1 cellular context compared by ENCODE assay signal in the genomic region with DNA sequence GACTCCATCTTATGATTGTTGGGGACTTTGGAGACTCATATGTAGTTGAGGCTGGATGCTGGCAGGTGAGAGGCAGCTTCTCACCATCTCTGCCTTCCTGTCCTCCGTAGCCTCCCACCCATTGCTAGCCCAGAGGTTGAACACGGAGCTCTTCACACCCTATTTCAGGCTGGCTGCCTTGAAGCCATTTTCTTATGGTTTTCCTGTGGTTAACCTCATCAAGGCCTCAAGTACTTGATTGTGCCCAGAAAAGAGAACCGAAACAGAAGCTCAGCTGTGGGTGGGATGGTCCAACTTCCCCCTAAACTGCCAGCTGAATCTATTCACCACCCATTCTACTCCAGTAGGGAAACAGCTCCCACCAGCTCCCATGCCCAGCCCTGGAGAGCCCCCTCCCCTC.
TF ChIP-seq lines count a peak whose summit lies in the region.

No MANE protein-coding gene starts in this region.

TF ChIP-seq in GM12878, 131 proteins besides CTCF, POLR2A, EP300 and RAD21 (continued from another document and continues in another):
- TF ChIP-seq, protein P1, sequence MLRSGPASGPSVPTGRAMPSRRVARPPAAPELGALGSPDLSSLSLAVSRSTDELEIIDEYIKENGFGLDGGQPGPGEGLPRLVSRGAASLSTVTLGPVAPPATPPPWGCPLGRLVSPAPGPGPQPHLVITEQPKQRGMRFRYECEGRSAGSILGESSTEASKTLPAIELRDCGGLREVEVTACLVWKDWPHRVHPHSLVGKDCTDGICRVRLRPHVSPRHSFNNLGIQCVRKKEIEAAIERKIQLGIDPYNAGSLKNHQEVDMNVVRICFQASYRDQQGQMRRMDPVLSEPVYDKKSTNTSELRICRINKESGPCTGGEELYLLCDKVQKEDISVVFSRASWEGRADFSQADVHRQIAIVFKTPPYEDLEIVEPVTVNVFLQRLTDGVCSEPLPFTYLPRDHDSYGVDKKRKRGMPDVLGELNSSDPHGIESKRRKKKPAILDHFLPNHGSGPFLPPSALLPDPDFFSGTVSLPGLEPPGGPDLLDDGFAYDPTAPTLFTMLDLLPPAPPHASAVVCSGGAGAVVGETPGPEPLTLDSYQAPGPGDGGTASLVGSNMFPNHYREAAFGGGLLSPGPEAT (IDR thresholded peaks at IDR 0.05; ENCODE audit: low read depth): peak; percentile 91
- peak; percentile 55 for TF ChIP-seq ATF7 (IDR thresholded peaks at IDR 0.05; ENCODE audit: low read depth)
- TF ChIP-seq SUPT20H (IDR thresholded peaks at IDR 0.05; ENCODE audit: borderline replicate concordance, control insufficient read depth, low read depth, low read length): no peak
- TF ChIP-seq POLR2AphosphoS5 (IDR thresholded peaks at IDR 0.05; ENCODE audit: low read length): no peak
- no peak for TF ChIP-seq SMAD5 (IDR thresholded peaks at IDR 0.05; ENCODE audit: low read depth)
- no peak for TF ChIP-seq ESRRA (IDR thresholded peaks at IDR 0.05; ENCODE audit: low read length)
- TF ChIP-seq SP1 (IDR thresholded peaks at IDR 0.05; ENCODE audit: low read depth, low read length): peak; percentile 56
- TF ChIP-seq BHLHE40 (IDR thresholded peaks at IDR 0.05; ENCODE audit: borderline replicate concordance in 1 of 2, low read depth in 2 of 2, low read length in 1 of 2): peak; percentile 84
- TF ChIP-seq, protein P2, sequence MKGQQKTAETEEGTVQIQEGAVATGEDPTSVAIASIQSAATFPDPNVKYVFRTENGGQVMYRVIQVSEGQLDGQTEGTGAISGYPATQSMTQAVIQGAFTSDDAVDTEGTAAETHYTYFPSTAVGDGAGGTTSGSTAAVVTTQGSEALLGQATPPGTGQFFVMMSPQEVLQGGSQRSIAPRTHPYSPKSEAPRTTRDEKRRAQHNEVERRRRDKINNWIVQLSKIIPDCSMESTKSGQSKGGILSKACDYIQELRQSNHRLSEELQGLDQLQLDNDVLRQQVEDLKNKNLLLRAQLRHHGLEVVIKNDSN (IDR thresholded peaks at IDR 0.05; ENCODE audit: borderline replicate concordance, extremely low read length, insufficient read depth, low read depth, low read length): no peak
- peak; percentile 96 for TF ChIP-seq IRF4 (IDR thresholded peaks at IDR 0.05; ENCODE audit: low read depth, low read length)
- no peak for TF ChIP-seq JUNB (IDR thresholded peaks at IDR 0.05)
- TF ChIP-seq MEF2A (IDR thresholded peaks at IDR 0.05; ENCODE audit: insufficient read depth, low read depth, low read length): peak; percentile 89
- TF ChIP-seq FOXM1 (IDR thresholded peaks at IDR 0.05; ENCODE audit: low read depth, low read length): peak; percentile 93
- TF ChIP-seq TBL1XR1 (IDR thresholded peaks at IDR 0.05; ENCODE audit: low read depth, low read length): peak; percentile 92
- TF ChIP-seq TCF7 (IDR thresholded peaks at IDR 0.05; ENCODE audit: borderline replicate concordance): peak; percentile 99
- no peak for TF ChIP-seq TAF1 (IDR thresholded peaks at IDR 0.05; ENCODE audit: borderline replicate concordance, low read depth, low read length)
- no peak for TF ChIP-seq RAD51 (IDR thresholded peaks at IDR 0.05)
- no peak for TF ChIP-seq NR2C1 (IDR thresholded peaks at IDR 0.05)
- TF ChIP-seq, protein P3, sequence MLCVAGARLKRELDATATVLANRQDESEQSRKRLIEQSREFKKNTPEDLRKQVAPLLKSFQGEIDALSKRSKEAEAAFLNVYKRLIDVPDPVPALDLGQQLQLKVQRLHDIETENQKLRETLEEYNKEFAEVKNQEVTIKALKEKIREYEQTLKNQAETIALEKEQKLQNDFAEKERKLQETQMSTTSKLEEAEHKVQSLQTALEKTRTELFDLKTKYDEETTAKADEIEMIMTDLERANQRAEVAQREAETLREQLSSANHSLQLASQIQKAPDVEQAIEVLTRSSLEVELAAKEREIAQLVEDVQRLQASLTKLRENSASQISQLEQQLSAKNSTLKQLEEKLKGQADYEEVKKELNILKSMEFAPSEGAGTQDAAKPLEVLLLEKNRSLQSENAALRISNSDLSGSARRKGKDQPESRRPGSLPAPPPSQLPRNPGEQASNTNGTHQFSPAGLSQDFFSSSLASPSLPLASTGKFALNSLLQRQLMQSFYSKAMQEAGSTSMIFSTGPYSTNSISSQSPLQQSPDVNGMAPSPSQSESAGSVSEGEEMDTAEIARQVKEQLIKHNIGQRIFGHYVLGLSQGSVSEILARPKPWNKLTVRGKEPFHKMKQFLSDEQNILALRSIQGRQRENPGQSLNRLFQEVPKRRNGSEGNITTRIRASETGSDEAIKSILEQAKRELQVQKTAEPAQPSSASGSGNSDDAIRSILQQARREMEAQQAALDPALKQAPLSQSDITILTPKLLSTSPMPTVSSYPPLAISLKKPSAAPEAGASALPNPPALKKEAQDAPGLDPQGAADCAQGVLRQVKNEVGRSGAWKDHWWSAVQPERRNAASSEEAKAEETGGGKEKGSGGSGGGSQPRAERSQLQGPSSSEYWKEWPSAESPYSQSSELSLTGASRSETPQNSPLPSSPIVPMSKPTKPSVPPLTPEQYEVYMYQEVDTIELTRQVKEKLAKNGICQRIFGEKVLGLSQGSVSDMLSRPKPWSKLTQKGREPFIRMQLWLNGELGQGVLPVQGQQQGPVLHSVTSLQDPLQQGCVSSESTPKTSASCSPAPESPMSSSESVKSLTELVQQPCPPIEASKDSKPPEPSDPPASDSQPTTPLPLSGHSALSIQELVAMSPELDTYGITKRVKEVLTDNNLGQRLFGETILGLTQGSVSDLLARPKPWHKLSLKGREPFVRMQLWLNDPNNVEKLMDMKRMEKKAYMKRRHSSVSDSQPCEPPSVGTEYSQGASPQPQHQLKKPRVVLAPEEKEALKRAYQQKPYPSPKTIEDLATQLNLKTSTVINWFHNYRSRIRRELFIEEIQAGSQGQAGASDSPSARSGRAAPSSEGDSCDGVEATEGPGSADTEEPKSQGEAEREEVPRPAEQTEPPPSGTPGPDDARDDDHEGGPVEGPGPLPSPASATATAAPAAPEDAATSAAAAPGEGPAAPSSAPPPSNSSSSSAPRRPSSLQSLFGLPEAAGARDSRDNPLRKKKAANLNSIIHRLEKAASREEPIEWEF (IDR thresholded peaks at IDR 0.05; ENCODE audit: insufficient replicate concordance, low read depth, low read length): no peak
- TF ChIP-seq, protein P4, sequence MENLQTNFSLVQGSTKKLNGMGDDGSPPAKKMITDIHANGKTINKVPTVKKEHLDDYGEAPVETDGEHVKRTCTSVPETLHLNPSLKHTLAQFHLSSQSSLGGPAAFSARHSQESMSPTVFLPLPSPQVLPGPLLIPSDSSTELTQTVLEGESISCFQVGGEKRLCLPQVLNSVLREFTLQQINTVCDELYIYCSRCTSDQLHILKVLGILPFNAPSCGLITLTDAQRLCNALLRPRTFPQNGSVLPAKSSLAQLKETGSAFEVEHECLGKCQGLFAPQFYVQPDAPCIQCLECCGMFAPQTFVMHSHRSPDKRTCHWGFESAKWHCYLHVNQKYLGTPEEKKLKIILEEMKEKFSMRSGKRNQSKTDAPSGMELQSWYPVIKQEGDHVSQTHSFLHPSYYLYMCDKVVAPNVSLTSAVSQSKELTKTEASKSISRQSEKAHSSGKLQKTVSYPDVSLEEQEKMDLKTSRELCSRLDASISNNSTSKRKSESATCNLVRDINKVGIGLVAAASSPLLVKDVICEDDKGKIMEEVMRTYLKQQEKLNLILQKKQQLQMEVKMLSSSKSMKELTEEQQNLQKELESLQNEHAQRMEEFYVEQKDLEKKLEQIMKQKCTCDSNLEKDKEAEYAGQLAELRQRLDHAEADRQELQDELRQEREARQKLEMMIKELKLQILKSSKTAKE (IDR thresholded peaks at IDR 0.05; ENCODE audit: low read depth, poor library complexity, severe bottlenecking): peak; percentile 82
- no peak for TF ChIP-seq SREBF1 (IDR thresholded peaks at IDR 0.05; ENCODE audit: low read length)
- TF ChIP-seq SMC3 (IDR thresholded peaks at IDR 0.05; ENCODE audit: borderline replicate concordance, low read length): no peak
- no peak for TF ChIP-seq MYC (IDR thresholded peaks at IDR 0.05; ENCODE audit: insufficient read depth, insufficient read length, insufficient replicate concordance, low read length, severe bottlenecking)
- TF ChIP-seq, protein P5, sequence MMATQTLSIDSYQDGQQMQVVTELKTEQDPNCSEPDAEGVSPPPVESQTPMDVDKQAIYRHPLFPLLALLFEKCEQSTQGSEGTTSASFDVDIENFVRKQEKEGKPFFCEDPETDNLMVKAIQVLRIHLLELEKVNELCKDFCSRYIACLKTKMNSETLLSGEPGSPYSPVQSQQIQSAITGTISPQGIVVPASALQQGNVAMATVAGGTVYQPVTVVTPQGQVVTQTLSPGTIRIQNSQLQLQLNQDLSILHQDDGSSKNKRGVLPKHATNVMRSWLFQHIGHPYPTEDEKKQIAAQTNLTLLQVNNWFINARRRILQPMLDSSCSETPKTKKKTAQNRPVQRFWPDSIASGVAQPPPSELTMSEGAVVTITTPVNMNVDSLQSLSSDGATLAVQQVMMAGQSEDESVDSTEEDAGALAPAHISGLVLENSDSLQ (IDR thresholded peaks at IDR 0.05): no peak
- no peak for TF ChIP-seq ZNF274 (IDR thresholded peaks at IDR 0.05; ENCODE audit: insufficient read depth, insufficient read length)
- TF ChIP-seq FOS (IDR thresholded peaks at IDR 0.05; ENCODE audit: borderline replicate concordance, extremely low read depth, insufficient read length): no peak
- TF ChIP-seq, protein P6, sequence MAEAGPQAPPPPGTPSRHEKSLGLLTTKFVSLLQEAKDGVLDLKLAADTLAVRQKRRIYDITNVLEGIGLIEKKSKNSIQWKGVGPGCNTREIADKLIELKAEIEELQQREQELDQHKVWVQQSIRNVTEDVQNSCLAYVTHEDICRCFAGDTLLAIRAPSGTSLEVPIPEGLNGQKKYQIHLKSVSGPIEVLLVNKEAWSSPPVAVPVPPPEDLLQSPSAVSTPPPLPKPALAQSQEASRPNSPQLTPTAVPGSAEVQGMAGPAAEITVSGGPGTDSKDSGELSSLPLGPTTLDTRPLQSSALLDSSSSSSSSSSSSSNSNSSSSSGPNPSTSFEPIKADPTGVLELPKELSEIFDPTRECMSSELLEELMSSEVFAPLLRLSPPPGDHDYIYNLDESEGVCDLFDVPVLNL (IDR thresholded peaks at IDR 0.05; ENCODE audit: low read depth, low read length): no peak
- no peak for TF ChIP-seq FOXK2 (IDR thresholded peaks at IDR 0.05)
- no peak for TF ChIP-seq WRNIP1 (IDR thresholded peaks at IDR 0.05; ENCODE audit: borderline replicate concordance, low read depth, low read length)
- TF ChIP-seq, protein P7, sequence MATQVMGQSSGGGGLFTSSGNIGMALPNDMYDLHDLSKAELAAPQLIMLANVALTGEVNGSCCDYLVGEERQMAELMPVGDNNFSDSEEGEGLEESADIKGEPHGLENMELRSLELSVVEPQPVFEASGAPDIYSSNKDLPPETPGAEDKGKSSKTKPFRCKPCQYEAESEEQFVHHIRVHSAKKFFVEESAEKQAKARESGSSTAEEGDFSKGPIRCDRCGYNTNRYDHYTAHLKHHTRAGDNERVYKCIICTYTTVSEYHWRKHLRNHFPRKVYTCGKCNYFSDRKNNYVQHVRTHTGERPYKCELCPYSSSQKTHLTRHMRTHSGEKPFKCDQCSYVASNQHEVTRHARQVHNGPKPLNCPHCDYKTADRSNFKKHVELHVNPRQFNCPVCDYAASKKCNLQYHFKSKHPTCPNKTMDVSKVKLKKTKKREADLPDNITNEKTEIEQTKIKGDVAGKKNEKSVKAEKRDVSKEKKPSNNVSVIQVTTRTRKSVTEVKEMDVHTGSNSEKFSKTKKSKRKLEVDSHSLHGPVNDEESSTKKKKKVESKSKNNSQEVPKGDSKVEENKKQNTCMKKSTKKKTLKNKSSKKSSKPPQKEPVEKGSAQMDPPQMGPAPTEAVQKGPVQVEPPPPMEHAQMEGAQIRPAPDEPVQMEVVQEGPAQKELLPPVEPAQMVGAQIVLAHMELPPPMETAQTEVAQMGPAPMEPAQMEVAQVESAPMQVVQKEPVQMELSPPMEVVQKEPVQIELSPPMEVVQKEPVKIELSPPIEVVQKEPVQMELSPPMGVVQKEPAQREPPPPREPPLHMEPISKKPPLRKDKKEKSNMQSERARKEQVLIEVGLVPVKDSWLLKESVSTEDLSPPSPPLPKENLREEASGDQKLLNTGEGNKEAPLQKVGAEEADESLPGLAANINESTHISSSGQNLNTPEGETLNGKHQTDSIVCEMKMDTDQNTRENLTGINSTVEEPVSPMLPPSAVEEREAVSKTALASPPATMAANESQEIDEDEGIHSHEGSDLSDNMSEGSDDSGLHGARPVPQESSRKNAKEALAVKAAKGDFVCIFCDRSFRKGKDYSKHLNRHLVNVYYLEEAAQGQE (IDR thresholded peaks at IDR 0.05; ENCODE audit: low read depth, low read length): peak; percentile 38; the same call in 1 of the 2 replicates
- no peak for TF ChIP-seq CBX3 (IDR thresholded peaks at IDR 0.05; ENCODE audit: borderline replicate concordance, low read depth)
- TF ChIP-seq, protein P8, sequence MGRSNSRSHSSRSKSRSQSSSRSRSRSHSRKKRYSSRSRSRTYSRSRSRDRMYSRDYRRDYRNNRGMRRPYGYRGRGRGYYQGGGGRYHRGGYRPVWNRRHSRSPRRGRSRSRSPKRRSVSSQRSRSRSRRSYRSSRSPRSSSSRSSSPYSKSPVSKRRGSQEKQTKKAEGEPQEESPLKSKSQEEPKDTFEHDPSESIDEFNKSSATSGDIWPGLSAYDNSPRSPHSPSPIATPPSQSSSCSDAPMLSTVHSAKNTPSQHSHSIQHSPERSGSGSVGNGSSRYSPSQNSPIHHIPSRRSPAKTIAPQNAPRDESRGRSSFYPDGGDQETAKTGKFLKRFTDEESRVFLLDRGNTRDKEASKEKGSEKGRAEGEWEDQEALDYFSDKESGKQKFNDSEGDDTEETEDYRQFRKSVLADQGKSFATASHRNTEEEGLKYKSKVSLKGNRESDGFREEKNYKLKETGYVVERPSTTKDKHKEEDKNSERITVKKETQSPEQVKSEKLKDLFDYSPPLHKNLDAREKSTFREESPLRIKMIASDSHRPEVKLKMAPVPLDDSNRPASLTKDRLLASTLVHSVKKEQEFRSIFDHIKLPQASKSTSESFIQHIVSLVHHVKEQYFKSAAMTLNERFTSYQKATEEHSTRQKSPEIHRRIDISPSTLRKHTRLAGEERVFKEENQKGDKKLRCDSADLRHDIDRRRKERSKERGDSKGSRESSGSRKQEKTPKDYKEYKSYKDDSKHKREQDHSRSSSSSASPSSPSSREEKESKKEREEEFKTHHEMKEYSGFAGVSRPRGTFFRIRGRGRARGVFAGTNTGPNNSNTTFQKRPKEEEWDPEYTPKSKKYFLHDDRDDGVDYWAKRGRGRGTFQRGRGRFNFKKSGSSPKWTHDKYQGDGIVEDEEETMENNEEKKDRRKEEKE (IDR thresholded peaks at IDR 0.05): no peak
- TF ChIP-seq, protein P9, sequence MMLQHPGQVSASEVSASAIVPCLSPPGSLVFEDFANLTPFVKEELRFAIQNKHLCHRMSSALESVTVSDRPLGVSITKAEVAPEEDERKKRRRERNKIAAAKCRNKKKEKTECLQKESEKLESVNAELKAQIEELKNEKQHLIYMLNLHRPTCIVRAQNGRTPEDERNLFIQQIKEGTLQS (IDR thresholded peaks at IDR 0.05; ENCODE audit: borderline replicate concordance, extremely low read depth, low read depth, low read length): no peak
- peak; percentile 99 for TF ChIP-seq MTA3 (IDR thresholded peaks at IDR 0.05; ENCODE audit: borderline replicate concordance, low read length)
- no peak for TF ChIP-seq RB1 (IDR thresholded peaks at IDR 0.05; ENCODE audit: borderline replicate concordance)
- no peak for TF ChIP-seq STAT1 (conservative IDR thresholded peaks at IDR 0.05)
- TF ChIP-seq MYB (IDR thresholded peaks at IDR 0.05; ENCODE audit: borderline replicate concordance, low read depth, low read length): 0 out of 2 replicates have a peak, but pooled peaks have one; percentile 17
